Comparison of ENCODE assay signal across 8 cellular contexts in the genomic region with DNA sequence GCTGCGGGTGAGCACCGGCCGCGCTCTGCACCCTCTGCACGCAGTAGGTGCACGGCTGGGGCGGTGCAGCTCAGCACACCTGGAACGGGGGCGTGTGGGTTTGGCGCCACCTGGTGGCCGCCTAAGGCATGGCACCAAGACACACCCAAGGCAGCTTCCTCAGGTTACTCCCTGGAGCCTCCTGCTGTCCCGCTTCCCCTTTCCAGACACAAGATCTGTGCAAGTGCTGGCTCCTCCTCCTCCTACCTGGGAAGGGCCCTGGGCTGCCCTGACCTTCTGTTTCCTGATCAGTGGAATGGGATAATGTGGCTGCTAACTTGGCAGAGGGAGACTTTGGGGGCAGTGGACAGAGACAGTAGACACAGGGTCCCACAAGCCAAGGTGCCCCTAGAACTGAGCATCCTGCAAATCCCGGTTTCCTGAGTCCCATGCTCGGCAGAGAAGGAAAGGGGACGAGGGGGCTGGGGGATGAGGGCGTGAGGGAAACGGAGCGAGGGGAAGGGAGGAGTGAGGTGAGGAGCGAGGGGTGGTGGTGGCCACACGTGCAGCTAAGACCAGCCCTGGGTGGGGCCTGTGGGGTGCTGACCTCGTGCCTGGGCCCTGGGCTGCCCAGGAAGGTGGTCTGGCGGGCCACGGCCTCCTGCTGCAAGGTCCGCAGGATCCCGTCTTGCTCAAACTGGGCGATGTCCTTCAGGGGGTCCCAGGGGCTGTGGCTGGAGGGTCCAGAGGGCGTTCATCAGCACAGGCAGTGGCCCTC. TPM values are rescaled to one million over a fixed set of nuclear protein-coding genes. Genes with fewer than 3 reads are reported as not detected.
DNase-seq lines count a peak whose midpoint lies in the region; ATAC-seq and TF ChIP-seq lines count a peak whose summit lies in the region.

No MANE protein-coding gene starts in this region.

- no peak overlapping the region for H3K27ac Mint-ChIP-seq in CD4-positive, CD25-positive, alpha-beta regulatory T cell
- H3K27ac Mint-ChIP-seq in T-helper 2 cell treated with Interferon-gamma antibody and Interleukin-4, amounts not matched to agents 5 μg/mL and 100 μg/mL, for 36 hours, result no peak overlapping the region

- H3K9me3 Mint-ChIP-seq in CD4-positive, CD25-positive, alpha-beta regulatory T cell, result no peaks in the 10 kb centered on the region
- H3K9me3 Mint-ChIP-seq in T-helper 2 cell treated with Interferon-gamma antibody and Interleukin-4, amounts not matched to agents 5 μg/mL and 100 μg/mL, for 36 hours, result no peaks in the 10 kb centered on the region

- DNase-seq in CD4-positive, CD25-positive, alpha-beta regulatory T cell, result peak; percentile 64 to 74 (median 70)
- peak; percentile 76 for DNase-seq in NAMALWA (ENCODE audit: low spot score)
- peak; percentile 63 for DNase-seq in T-helper 2 cell treated with Interferon-gamma antibody and Interleukin-4, amounts not matched to agents 5 μg/mL and 100 μg/mL, for 36 hours (ENCODE audit: low spot score)
- peak; percentile 50 for DNase-seq in amniotic epithelial cell (ENCODE audit: low read depth)
- peak; percentile 83 for DNase-seq in hepatocyte (ENCODE audit: low spot score)
- no peak for DNase-seq in smooth muscle cell (lab: John Stamatoyannopoulos, UW; ENCODE audit: unreplicated experiment)
- DNase-seq in amniotic stem cell (lab: John Stamatoyannopoulos, UW), result no peak

- H3K9ac ChIP-seq in smooth muscle cell (ENCODE audit: low read depth), result no peak overlapping the region

- H3K9me3 ChIP-seq in CD4-positive, CD25-positive, alpha-beta regulatory T cell (ENCODE audit: control insufficient read depth in 2 of 2, low read length in 2 of 2), result no peaks in the 10 kb centered on the region
- no peaks in the 10 kb centered on the region for H3K9me3 ChIP-seq in hepatocyte (ENCODE audit: low read depth)
- no peaks in the 10 kb centered on the region for H3K9me3 ChIP-seq in smooth muscle cell (replicated peaks; ENCODE audit: low read depth)

- H3F3A ChIP-seq in smooth muscle cell (ENCODE audit: low read depth), result peaks cover 3% of the 10 kb centered on the region

- peaks cover 11% of the 10 kb centered on the region for H3K27me3 Mint-ChIP-seq in CD4-positive, CD25-positive, alpha-beta regulatory T cell
- H3K27me3 Mint-ChIP-seq in T-helper 2 cell treated with Interferon-gamma antibody and Interleukin-4, amounts not matched to agents 5 μg/mL and 100 μg/mL, for 36 hours (ENCODE audit: low read depth), result peaks cover 5% of the 10 kb centered on the region

- no peak overlapping the region for H3K4me3 ChIP-seq in CD4-positive, CD25-positive, alpha-beta regulatory T cell (ENCODE audit: low read depth, low read length)
- H3K4me3 ChIP-seq in hepatocyte, result no peak overlapping the region
- H3K4me3 ChIP-seq in smooth muscle cell, result no peak overlapping the region

- H3K4me3 Mint-ChIP-seq in CD4-positive, CD25-positive, alpha-beta regulatory T cell, result no peak overlapping the region
- H3K4me3 Mint-ChIP-seq in T-helper 2 cell treated with Interferon-gamma antibody and Interleukin-4, amounts not matched to agents 5 μg/mL and 100 μg/mL, for 36 hours, result no peak overlapping the region

- no peak overlapping the region for H3K4me2 ChIP-seq in hepatocyte
- no peak overlapping the region for H3K4me2 ChIP-seq in smooth muscle cell

- H3K9me2 ChIP-seq in hepatocyte (replicated peaks; ENCODE audit: insufficient read depth), result no peaks in the 10 kb centered on the region

- H3K36me3 ChIP-seq in CD4-positive, CD25-positive, alpha-beta regulatory T cell (ENCODE audit: control insufficient read depth, insufficient read depth, low read length), result no peaks in the 10 kb centered on the region
- H3K36me3 ChIP-seq in hepatocyte (replicated peaks; ENCODE audit: insufficient read depth, low read depth) (no peaks in the 10 kb centered on the region), smooth muscle cell (ENCODE audit: low read depth) (no peaks in the 10 kb centered on the region)

- H3K36me3 Mint-ChIP-seq in CD4-positive, CD25-positive, alpha-beta regulatory T cell, result no peaks in the 10 kb centered on the region
- H3K36me3 Mint-ChIP-seq in T-helper 2 cell treated with Interferon-gamma antibody and Interleukin-4, amounts not matched to agents 5 μg/mL and 100 μg/mL, for 36 hours (ENCODE audit: low read depth), result no peaks in the 10 kb centered on the region

- no peaks in the 10 kb centered on the region for H3K79me2 ChIP-seq in hepatocyte
- no peaks in the 10 kb centered on the region for H3K79me2 ChIP-seq in smooth muscle cell (ENCODE audit: low read depth)

- H3K27me3 ChIP-seq in CD4-positive, CD25-positive, alpha-beta regulatory T cell (ENCODE audit: control insufficient read depth, insufficient read depth, low read length), result no peaks in the 10 kb centered on the region
- no peaks in the 10 kb centered on the region for H3K27me3 ChIP-seq in hepatocyte
- H3K27me3 ChIP-seq in smooth muscle cell (ENCODE audit: low read depth), result no peaks in the 10 kb centered on the region

- H3K4me1 ChIP-seq in CD4-positive, CD25-positive, alpha-beta regulatory T cell (ENCODE audit: control insufficient read depth, insufficient read depth, low read length, poor library complexity, severe bottlenecking), result peaks cover 6% of the 10 kb centered on the region
- no peaks in the 10 kb centered on the region for H3K4me1 ChIP-seq in hepatocyte (ENCODE audit: insufficient read depth)
- H3K4me1 ChIP-seq in smooth muscle cell (ENCODE audit: low read depth), result peaks cover 9% of the 10 kb centered on the region

- ATAC-seq in CD4-positive, CD25-positive, alpha-beta regulatory T cell (ENCODE audit: low read depth in 2 of 2), result peak; percentile 79 to 82
- peak; percentile 61 for ATAC-seq in GM19463 (IDR thresholded peaks at IDR 0.05; ENCODE audit: unreplicated experiment)

- no peak overlapping the region for H2AFZ ChIP-seq in hepatocyte
- H2AFZ ChIP-seq in smooth muscle cell (ENCODE audit: low read depth), result no peak overlapping the region

- TF ChIP-seq CTCF in hepatocyte (IDR thresholded peaks at IDR 0.05; ENCODE audit: poor library complexity), result peak; percentile 99
- peak; percentile 98 for TF ChIP-seq CTCF in smooth muscle cell (IDR thresholded peaks at IDR 0.05; ENCODE audit: borderline replicate concordance, insufficient read depth, poor library complexity, severe bottlenecking)

- no peaks in the 10 kb centered on the region for H4K20me1 ChIP-seq in hepatocyte (ENCODE audit: insufficient read depth, poor library complexity, severe bottlenecking)
- no peaks in the 10 kb centered on the region for H4K20me1 ChIP-seq in smooth muscle cell (ENCODE audit: low read depth)

- 43% methylated on average over 22 of the region's 27 CpGs for WGBS in hepatocyte (ENCODE audit: low lambda C conversion rate, missing lambda C conversion rate)
- 45% methylated on average over 23 of the region's 27 CpGs for WGBS in smooth muscle cell (ENCODE audit: low lambda C conversion rate)

- no peak overlapping the region for H3K27ac ChIP-seq in CD4-positive, CD25-positive, alpha-beta regulatory T cell (ENCODE audit: insufficient read depth, low read length, poor library complexity, severe bottlenecking)
- H3K27ac ChIP-seq in hepatocyte (no peak overlapping the region), smooth muscle cell (ENCODE audit: low read depth) (no peak overlapping the region)

- no peaks in the 10 kb centered on the region for H3K4me1 Mint-ChIP-seq in CD4-positive, CD25-positive, alpha-beta regulatory T cell
- no peaks in the 10 kb centered on the region for H3K4me1 Mint-ChIP-seq in T-helper 2 cell treated with Interferon-gamma antibody and Interleukin-4, amounts not matched to agents 5 μg/mL and 100 μg/mL, for 36 hours (ENCODE audit: low read depth)

RNA-seq across cellular contexts. Expression of a gene that starts 34.8 kb away (rescaled TPM):
- total RNA-seq in CD4-positive, CD25-positive, alpha-beta regulatory T cell, result 58.0 TPM
- 10 to 100 TPM; 39.6 to 49.3 (median 42.5) TPM for polyA plus RNA-seq in CD4-positive, CD25-positive, alpha-beta regulatory T cell
- total RNA-seq in hepatocyte (35.5 and 44.1 TPM in 2 replicates), smooth muscle cell (51.7 and 57.0 TPM in 2 replicates)
- polyA plus RNA-seq in hepatocyte (41.8 and 42.0 TPM in 2 replicates), smooth muscle cell (61.6 and 64.6 TPM in 2 replicates)

Comparison
In these comparisons a context has a peak if more than half of its experiments do, and no peak if none do; other contexts are left out.
1. DNase-seq: peak in CD4-positive, CD25-positive, alpha-beta regulatory T cell (3 of 3), NAMALWA (single experiment), T-helper 2 cell treated with Interferon-gamma antibody and Interleukin-4, amounts not matched to agents 5 μg/mL and 100 μg/mL, for 36 hours (single experiment), amniotic epithelial cell (single experiment) and hepatocyte (single experiment); none in smooth muscle cell (single experiment) and amniotic stem cell (single experiment).